20 cellular contexts compared by ENCODE assay signal in genomic region chr2:227397562-227397961, GRCh38. TPM values are rescaled to one million over a fixed set of nuclear protein-coding genes. Genes with fewer than 3 reads are reported as not detected.
"Had no signal": no experiment of that assay in that cellular context is flagged by ENCODE, and none has a peak within 500 bp of the region (broad histone marks: within the 10 kb centered on the region; RNA-seq: fewer than 3 reads in every experiment).

No MANE protein-coding gene starts in this region.

- H3K9me3 Mint-ChIP-seq: activated CD8-positive, alpha-beta T cell treated with anti-CD3 and anti-CD28 coated beads for 36 hours; activated T-helper 1 cell treated with anti-CD3 and anti-CD28 coated beads, Interleukin-12 subunit alpha, Interleukin-12 subunit beta, Interleukin-2, Interleukin-4 antibody, amounts not matched to agents 30 ng/mL and 10 ng/mL and 1 ng/mL, durations not matched to agents 14 hours and 24 hours and 36 hours; natural killer cell had no signal

- H3K4me1 ChIP-seq: prostate gland had no signal

- DNase-seq: activated CD4-positive, alpha-beta T cell treated with anti-CD3 and anti-CD28 coated beads for 1 hour; activated CD8-positive, alpha-beta memory T cell treated with anti-CD3 and anti-CD28 coated beads, Interleukin-2, amount 50 U/mL, for 4 hours; activated CD8-positive, alpha-beta T cell treated with anti-CD3 and anti-CD28 coated beads for 36 hours; activated naive CD4-positive, alpha-beta T cell; central memory CD4-positive, alpha-beta T cell; effector CD8-positive, alpha-beta T cell; hypothalamus; natural killer cell; occipital lobe; stimulated activated naive CD4-positive, alpha-beta T cell treated with Interleukin-2 at 50 U/mL for 16 hours; SW 1271 had no signal

- H3K9me3 ChIP-seq: prostate gland had no signal

- ATAC-seq: activated CD8-positive, alpha-beta T cell treated with anti-CD3 and anti-CD28 coated beads for 36 hours; natural killer cell; sciatic nerve had no signal

- H3K36me3 ChIP-seq: prostate gland had no signal

- H3K27ac ChIP-seq: coronary artery, prostate gland had no signal

- H3K4me3 ChIP-seq: coronary artery, prostate gland had no signal

- H3K27ac Mint-ChIP-seq: activated CD8-positive, alpha-beta T cell treated with anti-CD3 and anti-CD28 coated beads for 36 hours; activated T-helper 1 cell treated with anti-CD3 and anti-CD28 coated beads, Interleukin-12 subunit alpha, Interleukin-12 subunit beta, Interleukin-2, Interleukin-4 antibody, amounts not matched to agents 30 ng/mL and 10 ng/mL and 1 ng/mL, durations not matched to agents 14 hours and 24 hours and 36 hours; natural killer cell had no signal

- H3K4me3 Mint-ChIP-seq: activated CD8-positive, alpha-beta T cell treated with anti-CD3 and anti-CD28 coated beads for 36 hours; activated T-helper 1 cell treated with anti-CD3 and anti-CD28 coated beads, Interleukin-12 subunit alpha, Interleukin-12 subunit beta, Interleukin-2, Interleukin-4 antibody, amounts not matched to agents 30 ng/mL and 10 ng/mL and 1 ng/mL, durations not matched to agents 14 hours and 24 hours and 36 hours; natural killer cell had no signal

- H3K27me3 Mint-ChIP-seq: activated CD8-positive, alpha-beta T cell treated with anti-CD3 and anti-CD28 coated beads for 36 hours had no signal

- H3K36me3 Mint-ChIP-seq: natural killer cell had no signal

- H3K4me1 Mint-ChIP-seq: natural killer cell had no signal

RNA-seq across cellular contexts. Expression of gene SCYGR1, which starts 9.8 kb away (rescaled TPM):
- total RNA-seq: activated CD8-positive, alpha-beta T cell treated with anti-CD3 and anti-CD28 coated beads for 36 hours; activated T-helper 1 cell treated with anti-CD3 and anti-CD28 coated beads, Interleukin-12 subunit alpha, Interleukin-12 subunit beta, Interleukin-2, Interleukin-4 antibody, amounts not matched to agents 30 ng/mL and 10 ng/mL and 1 ng/mL, durations not matched to agents 14 hours and 24 hours and 36 hours; lower leg skin; mononuclear cell; natural killer cell; occipital lobe; prostate gland; sciatic nerve; temporal lobe; urinary bladder had no signal
- polyA plus RNA-seq: adipose tissue, urinary bladder had no signal

RNA-seq across cellular contexts. Expression of gene TM4SF20, which starts 18.5 kb away (rescaled TPM):
- total RNA-seq: activated CD8-positive, alpha-beta T cell treated with anti-CD3 and anti-CD28 coated beads for 36 hours; activated T-helper 1 cell treated with anti-CD3 and anti-CD28 coated beads, Interleukin-12 subunit alpha, Interleukin-12 subunit beta, Interleukin-2, Interleukin-4 antibody, amounts not matched to agents 30 ng/mL and 10 ng/mL and 1 ng/mL, durations not matched to agents 14 hours and 24 hours and 36 hours; lower leg skin; mononuclear cell; natural killer cell; occipital lobe; prostate gland; sciatic nerve; temporal lobe; urinary bladder had no signal
- polyA plus RNA-seq: urinary bladder had no signal
